In the genomic region with DNA sequence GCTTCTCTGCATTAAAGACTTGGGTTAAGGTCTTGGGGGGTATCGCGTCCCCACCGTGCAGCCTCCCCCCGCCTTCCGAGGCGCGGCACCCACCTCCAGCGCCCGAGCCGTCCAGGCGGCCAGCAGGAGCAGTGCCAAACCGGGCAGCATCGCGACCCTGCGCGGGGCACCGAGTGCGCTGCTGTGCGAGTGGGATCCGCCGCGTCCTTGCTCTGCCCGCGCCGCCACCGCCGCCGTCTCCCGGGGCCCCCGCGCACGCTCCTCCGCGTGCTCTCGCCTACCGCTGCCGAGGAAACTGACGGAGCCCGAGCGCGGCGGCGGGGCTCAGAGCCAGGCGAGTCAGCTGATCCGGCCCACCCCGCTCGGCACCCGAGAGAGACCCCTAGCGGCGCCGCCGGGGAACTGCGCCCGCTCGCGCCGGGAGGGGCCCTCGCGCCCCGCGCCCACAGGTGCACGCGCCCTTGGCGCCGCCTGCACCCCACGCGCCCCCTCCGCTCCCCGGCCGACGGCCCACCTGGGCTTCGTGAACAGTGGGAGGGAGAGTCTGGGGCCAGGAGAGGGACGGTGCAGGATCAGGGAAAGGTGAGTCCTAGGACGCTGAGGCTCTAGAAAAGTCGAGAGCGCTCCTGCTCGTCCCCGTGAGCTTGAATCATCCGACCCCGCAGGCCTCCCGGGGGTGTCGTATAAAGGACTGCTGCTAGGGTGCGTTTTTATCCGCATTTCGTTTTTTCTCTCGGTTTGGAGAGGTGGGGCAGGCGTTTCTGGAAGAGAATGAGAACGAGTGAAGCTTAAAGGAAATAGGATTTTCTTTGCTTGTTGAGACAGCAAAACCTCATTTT, we compare ENCODE assay signal across 8 cellular contexts. TPM values are rescaled to one million over a fixed set of nuclear protein-coding genes. Genes with fewer than 3 reads are reported as not detected.
DNase-seq lines count a peak whose midpoint lies in the region; ATAC-seq and TF ChIP-seq lines count a peak whose summit lies in the region.

A gene (minus strand): TSS at position 300 of the 839 bp plus-strand sequence. CDS start 150 bp downstream, at position 150.

- DNase-seq in NCI-H82 treated with DMSO at 0.1 percent for 48 hours (lab: John Stamatoyannopoulos, UW; ENCODE audit: unreplicated experiment) (peak; percentile 27), activated T-cell treated with anti-CD3 and anti-CD28 coated beads for 1 hour (ENCODE audit: low read depth) (peak; percentile 84), epidermal melanocyte (ENCODE audit: insufficient read length, low spot score) (peak; percentile 92)
- DNase-seq in stimulated activated CD8-positive, alpha-beta memory T cell treated with anti-CD3 and anti-CD28 coated beads, Interleukin-2, amount 100 ng/mL, for 48 hours (ENCODE audit: low read depth in 2 of 2) = peak; percentile 75 to 76

- H3K4me3 ChIP-seq in mononuclear cell (ENCODE audit: low read length) = peak within 1 kb of the TSS; percentile 72

- H3K27ac ChIP-seq in C4-2B = peak within 1 kb of the TSS; percentile 86

- H3K4me1 ChIP-seq in mononuclear cell (ENCODE audit: insufficient read depth, low read length) = peaks cover 31% of the 10 kb centered on the region

- ATAC-seq in GM19328 (IDR thresholded peaks at IDR 0.05; ENCODE audit: unreplicated experiment) (peak; percentile 59), HG03469 (IDR thresholded peaks at IDR 0.05; ENCODE audit: unreplicated experiment) (peak; percentile 60)

- H3K27me3 ChIP-seq in mononuclear cell (ENCODE audit: insufficient read depth, low read length) = no peaks in the 10 kb centered on the region

- H3K9me3 ChIP-seq in mononuclear cell (ENCODE audit: low read depth, low read length) = no peaks in the 10 kb centered on the region

- TF ChIP-seq CTCF in C4-2B (conservative IDR thresholded peaks at IDR 0.05) = peak; percentile 96

RNA-seq across cellular contexts. Expression of the gene that starts here (rescaled TPM):
- 69.2 TPM for total RNA-seq in mononuclear cell

Comparison
In these comparisons a context has a peak if more than half of its experiments do, and no peak if none do; other contexts are left out.
1. Peak in every context shown above with its lines: DNase-seq, ATAC-seq, H3K4me3 ChIP-seq and H3K27ac ChIP-seq.
2. DNase-seq: peak in every context shown above with its lines; median percentile 92 in epidermal melanocyte; 84 in activated T-cell treated with anti-CD3 and anti-CD28 coated beads for 1 hour; 76 in stimulated activated CD8-positive, alpha-beta memory T cell treated with anti-CD3 and anti-CD28 coated beads, Interleukin-2, amount 100 ng/mL, for 48 hours; 27 in NCI-H82 treated with DMSO at 0.1 percent for 48 hours.